23 cellular contexts compared by ENCODE assay signal in the genomic region with DNA sequence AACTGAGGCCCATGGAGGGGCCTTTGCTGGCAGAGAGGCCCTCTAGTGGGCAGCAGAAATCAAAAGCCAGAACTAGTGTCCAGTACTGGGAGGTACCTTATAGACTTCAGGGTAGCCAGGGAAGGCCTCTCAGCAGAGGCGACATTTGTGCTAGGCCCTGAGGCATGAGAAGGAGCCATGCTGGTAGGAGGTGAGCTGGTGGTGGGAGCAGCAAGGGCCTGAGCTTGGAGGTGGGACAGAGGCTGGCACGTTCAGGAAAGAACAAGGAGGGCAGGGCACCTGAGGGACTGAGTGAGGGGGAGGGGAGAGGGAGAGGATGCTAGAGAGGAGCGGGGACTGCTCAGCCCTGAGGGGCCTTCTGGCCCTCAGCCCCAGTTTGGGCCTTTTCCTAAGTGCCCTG. TPM values are rescaled to one million over a fixed set of nuclear protein-coding genes. Genes with fewer than 3 reads are reported as not detected.
DNase-seq lines count a peak whose midpoint lies in the region; ATAC-seq, FAIRE-seq and TF ChIP-seq lines count a peak whose summit lies in the region.
"Had no signal": no experiment of that assay in that cellular context is flagged by ENCODE, and none has a peak within 500 bp of the region (broad histone marks: within the 10 kb centered on the region; RNA-seq: fewer than 3 reads in every experiment).

No MANE protein-coding gene starts in this region.

- H3K9ac ChIP-seq in astrocyte (ENCODE audit: low read length): no peak overlapping the region
- H3K9ac ChIP-seq: BLaER1 had no signal

- no peaks in the 10 kb centered on the region for H3K27me3 ChIP-seq in astrocyte (ENCODE audit: insufficient read depth, low read length)
- H3K27me3 ChIP-seq in osteoblast (ENCODE audit: insufficient read depth, low read length): peaks cover 3% of the 10 kb centered on the region
- H3K27me3 ChIP-seq: BLaER1 had no signal

- H3K9me3 Mint-ChIP-seq in CD14-positive monocyte: no peaks in the 10 kb centered on the region
- H3K9me3 Mint-ChIP-seq in astrocyte (ENCODE audit: unreplicated experiment): peaks cover 3% of the 10 kb centered on the region
- no peaks in the 10 kb centered on the region for H3K9me3 Mint-ChIP-seq in natural killer cell treated with Interleukin-12 subunit alpha and Interleukin-12 subunit beta and Interleukin-15 and Interleukin-18, amount 100 ng/mL, for 72 hours
- H3K9me3 Mint-ChIP-seq: CD4-positive, alpha-beta T cell; CD8-positive, alpha-beta memory T cell; GM23338; H9 had no signal

- H3K4me2 ChIP-seq in astrocyte (ENCODE audit: low read length) (no peak overlapping the region), osteoblast (ENCODE audit: insufficient read depth, low read length) (no peak overlapping the region)
- H3K4me2 ChIP-seq: BLaER1, GM23338 had no signal

- H4K20me1 ChIP-seq in astrocyte (ENCODE audit: insufficient read depth, low read length) (peaks cover 3% of the 10 kb centered on the region), osteoblast (ENCODE audit: insufficient read depth, low read length) (no peaks in the 10 kb centered on the region)

- H3K4me1 ChIP-seq in astrocyte (ENCODE audit: insufficient read depth, low read length) (no peaks in the 10 kb centered on the region), osteoblast (ENCODE audit: insufficient read depth, low read length) (no peaks in the 10 kb centered on the region)
- H3K4me1 ChIP-seq: BLaER1 had no signal

- H2AFZ ChIP-seq in astrocyte (ENCODE audit: low read depth, low read length) (no peak overlapping the region), osteoblast (ENCODE audit: low read length) (no peak overlapping the region)
- H2AFZ ChIP-seq: GM23338 had no signal

- H3K4me3 ChIP-seq in astrocyte (ENCODE audit: insufficient read depth, low read depth, low read length) (no peak overlapping the region), osteoblast (ENCODE audit: insufficient read depth, low read length) (no peak overlapping the region)
- H3K4me3 ChIP-seq: BLaER1, GM23338 had no signal

- intact Hi-C loops in CD14-positive monocyte (cut with micrococcal nuclease): no loop called here

- H3K27ac ChIP-seq in astrocyte (ENCODE audit: low read depth, low read length): no peak overlapping the region
- H3K27ac ChIP-seq in osteoblast (ENCODE audit: low read depth, low read length): no peak overlapping the region
- H3K27ac ChIP-seq: 22Rv1, BLaER1, C4-2B had no signal

- H3K27ac Mint-ChIP-seq in CD14-positive monocyte (no peak overlapping the region), astrocyte (ENCODE audit: unreplicated experiment) (no peak overlapping the region)
- no peak overlapping the region for H3K27ac Mint-ChIP-seq in natural killer cell treated with Interleukin-12 subunit alpha and Interleukin-12 subunit beta and Interleukin-15 and Interleukin-18, amount 100 ng/mL, for 72 hours
- H3K27ac Mint-ChIP-seq: B cell; CD4-positive, alpha-beta T cell; CD8-positive, alpha-beta memory T cell; GM23338; H9 had no signal

- no peak for FAIRE-seq in astrocyte (lab: Jason Lieb, UNC)
- FAIRE-seq: A204.1, GM12891, GM18507 had no signal

- peaks cover 1 to 6% (median 4%) of the 10 kb centered on the region in 3 donors for H3K27me3 Mint-ChIP-seq in CD14-positive monocyte (ENCODE audit: low read depth in 3 of 3)
- H3K27me3 Mint-ChIP-seq in astrocyte (ENCODE audit: low read depth, unreplicated experiment): peaks cover 22% of the 10 kb centered on the region
- H3K27me3 Mint-ChIP-seq in natural killer cell treated with Interleukin-12 subunit alpha and Interleukin-12 subunit beta and Interleukin-15 and Interleukin-18, amount 100 ng/mL, for 72 hours: peaks cover 5 to 6% of the 10 kb centered on the region in 2 donors

- H3K4me1 Mint-ChIP-seq in CD14-positive monocyte (no peaks in the 10 kb centered on the region), astrocyte (ENCODE audit: low read depth, unreplicated experiment) (no peaks in the 10 kb centered on the region)
- H3K4me1 Mint-ChIP-seq in natural killer cell treated with Interleukin-12 subunit alpha and Interleukin-12 subunit beta and Interleukin-15 and Interleukin-18, amount 100 ng/mL, for 72 hours (ENCODE audit: low read depth in 2 of 2): no peaks in the 10 kb centered on the region
- H3K4me1 Mint-ChIP-seq: B cell; CD8-positive, alpha-beta memory T cell had no signal

- H3K36me3 Mint-ChIP-seq in CD14-positive monocyte (no peaks in the 10 kb centered on the region), astrocyte (ENCODE audit: low read depth, unreplicated experiment) (no peaks in the 10 kb centered on the region)
- H3K36me3 Mint-ChIP-seq in natural killer cell treated with Interleukin-12 subunit alpha and Interleukin-12 subunit beta and Interleukin-15 and Interleukin-18, amount 100 ng/mL, for 72 hours: no peaks in the 10 kb centered on the region
- H3K36me3 Mint-ChIP-seq: CD8-positive, alpha-beta memory T cell had no signal

- H3K36me3 ChIP-seq in astrocyte (ENCODE audit: insufficient read depth, low read length) (no peaks in the 10 kb centered on the region), osteoblast (ENCODE audit: insufficient read depth, low read length) (no peaks in the 10 kb centered on the region)
- H3K36me3 ChIP-seq: BLaER1 had no signal

- no peak overlapping the region for H3K4me3 Mint-ChIP-seq in CD14-positive monocyte
- peak overlapping the region; percentile 34 for H3K4me3 Mint-ChIP-seq in astrocyte (ENCODE audit: unreplicated experiment)
- no peak overlapping the region for H3K4me3 Mint-ChIP-seq in natural killer cell treated with Interleukin-12 subunit alpha and Interleukin-12 subunit beta and Interleukin-15 and Interleukin-18, amount 100 ng/mL, for 72 hours
- H3K4me3 Mint-ChIP-seq: B cell; CD4-positive, alpha-beta T cell; CD8-positive, alpha-beta memory T cell; GM23338; H9 had no signal

- TF ChIP-seq CTCF in CD14-positive monocyte (IDR thresholded peaks at IDR 0.05) (no peak), astrocyte (IDR thresholded peaks at IDR 0.05; ENCODE audit: insufficient read depth, low read depth, low read length) (no peak), osteoblast (IDR thresholded peaks at IDR 0.05; ENCODE audit: extremely low read depth, low read depth, low read length) (no peak)

- ATAC-seq in natural killer cell treated with Interleukin-12 subunit alpha and Interleukin-12 subunit beta and Interleukin-15 and Interleukin-18, amount 100 ng/mL, for 72 hours: no peak
- ATAC-seq: GM23338, HCT116 had no signal

- DNase-seq in CD14-positive monocyte (ENCODE audit: low spot score): peak; percentile 24
- no peak for DNase-seq in astrocyte (ENCODE audit: low read depth)
- DNase-seq in osteoblast (ENCODE audit: insufficient read length, low spot score, missing footprints): peak; percentile 42
- DNase-seq in ureter (ENCODE audit: low spot score): no peak
- no peak for DNase-seq in COLO829 (ENCODE audit: low spot score)
- DNase-seq in natural killer cell treated with Interleukin-12 subunit alpha and Interleukin-12 subunit beta and Interleukin-15 and Interleukin-18, amount 100 ng/mL, for 72 hours (ENCODE audit: low spot score): no peak
- DNase-seq: Calu3; CD4-positive, alpha-beta T cell; CD8-positive, alpha-beta memory T cell; COR-L47; DMS53; DMS79 treated with DMSO at 0.1 percent for 48 hours; GF-D8; H9 had no signal

- no peaks in the 10 kb centered on the region for H3K79me2 ChIP-seq in astrocyte (ENCODE audit: insufficient read depth, low read length)
- no peaks in the 10 kb centered on the region for H3K79me2 ChIP-seq in osteoblast (ENCODE audit: insufficient read depth, low read length)

- H3K9me3 ChIP-seq in astrocyte (ENCODE audit: insufficient read depth, low read depth, low read length): no peaks in the 10 kb centered on the region
- H3K9me3 ChIP-seq in osteoblast (ENCODE audit: low read depth, low read length): no peaks in the 10 kb centered on the region
- H3K9me3 ChIP-seq: BLaER1 had no signal

RNA-seq across cellular contexts. Expression of a gene that starts 36.6 kb away (rescaled TPM):
- 10 to 100 TPM in 1 of 2 donors, 1 to 10 TPM in 1; 9.9 to 17.6 TPM for polyA plus RNA-seq in CD14-positive monocyte
- 129 and 135 TPM in 2 replicates for total RNA-seq in astrocyte
- total RNA-seq in osteoblast: 17.4 and 18.1 TPM in 2 replicates
- total RNA-seq in ureter: 78.5 TPM
- total RNA-seq in natural killer cell treated with Interleukin-12 subunit alpha and Interleukin-12 subunit beta and Interleukin-15 and Interleukin-18, amount 100 ng/mL, for 72 hours: 10 to 100 TPM; 43.3 to 70.7 TPM

Comparison
In these comparisons a context has a peak if more than half of its experiments do, and no peak if none do; other contexts are left out.
1. DNase-seq: peak in CD14-positive monocyte (single experiment) and osteoblast (single experiment); none in astrocyte (single experiment), ureter (single experiment), COLO829 (single experiment) and natural killer cell treated with Interleukin-12 subunit alpha and Interleukin-12 subunit beta and Interleukin-15 and Interleukin-18, amount 100 ng/mL, for 72 hours (single experiment).